28 cellular contexts compared by ENCODE assay signal in the genomic region with DNA sequence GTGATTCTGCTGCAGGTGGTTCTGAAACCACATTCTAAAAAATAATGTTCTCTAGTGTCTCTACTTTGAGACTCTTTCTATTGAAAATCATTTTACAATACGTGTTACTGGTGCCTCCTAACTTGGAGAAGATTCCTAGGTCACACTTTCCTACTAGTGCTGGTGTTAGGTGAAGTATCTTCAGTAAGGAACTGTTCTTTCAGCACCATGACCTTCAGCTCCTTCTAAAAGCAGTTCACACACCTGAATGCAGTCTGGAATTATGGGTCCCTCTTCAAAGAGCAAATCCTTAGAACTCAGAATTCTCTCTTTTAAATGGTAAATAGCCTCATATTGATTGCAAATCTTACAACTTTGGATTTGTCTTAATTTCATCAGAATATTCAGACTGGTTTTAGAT. TPM values are rescaled to one million over a fixed set of nuclear protein-coding genes. Genes with fewer than 3 reads are reported as not detected.
DNase-seq lines count a peak whose midpoint lies in the region; ATAC-seq, FAIRE-seq and TF ChIP-seq lines count a peak whose summit lies in the region.
"Had no signal": no experiment of that assay in that cellular context is flagged by ENCODE, and none has a peak within 500 bp of the region (broad histone marks: within the 10 kb centered on the region; RNA-seq: fewer than 3 reads in every experiment).

No MANE protein-coding gene starts in this region.

- no peaks in the 10 kb centered on the region for H3K9me3 ChIP-seq in H1 (ENCODE audit: insufficient read depth in 2 of 2, low read depth in 1 of 2, low read length in 1 of 2)
- H3K9me3 ChIP-seq: pancreas, tibial artery had no signal

- TF ChIP-seq CTCF in GM23338 (conservative IDR thresholded peaks at IDR 0.05; ENCODE audit: low read depth in 2 of 2) (no peak), H1 (IDR thresholded peaks at IDR 0.05; ENCODE audit: control extremely low read depth in 1 of 3, insufficient read depth in 1 of 3, low read depth in 1 of 3, low read length in 3 of 3) (no peak)

- no peak overlapping the region for H3K14ac ChIP-seq in H1 (ENCODE audit: insufficient read length)

- DNase-seq in GM23338 (ENCODE audit: low spot score): peak; percentile 68
- DNase-seq in RKO (ENCODE audit: low spot score): peak; percentile 6
- no peak for DNase-seq in H1 (ENCODE audit: low read depth in 1 of 2, low spot score in 2 of 2)
- peak; percentile 59 for DNase-seq in mesendoderm
- DNase-seq in KBM-7: no peak
- DNase-seq in HuH-7 (ENCODE audit: low spot score): no peak
- no peak for DNase-seq in GM19238 (ENCODE audit: insufficient read length, low spot score)
- DNase-seq: activated CD8-positive, alpha-beta memory T cell treated with anti-CD3 and anti-CD28 coated beads for 24 hours; activated gamma-delta T cell; activated naive CD8-positive, alpha-beta T cell treated with anti-CD3 and anti-CD28 coated beads, Interleukin-2, amount 10 ng/mL, durations not matched to agents 7 days and 5 days; activated T-cell treated with anti-CD3 and anti-CD28 coated beads, Interleukin-2, amount 50 U/mL, for 1 hour; C1 segment of cervical spinal cord; cerebellar nuclear complex; DND-41; dorsolateral prefrontal cortex; H7; head of caudate nucleus; left cardiac atrium; NCI-H1436; NCI-H2081 treated with DMSO at 0.1 percent for 48 hours; NCI-H748 treated with DMSO at 0.1 percent for 48 hours; pancreas; stimulated activated CD4-positive, alpha-beta T cell treated with anti-CD3 and anti-CD28 coated beads, Interleukin-1b, Interleukin-23, amount 100 ng/mL, for 48 hours; tibial artery had no signal

- peak; percentile 88 for ATAC-seq in GM23338
- ATAC-seq: K562, left cardiac atrium, pancreas had no signal

- H2BK5ac ChIP-seq in H1 (ENCODE audit: low read depth, low read length) (no peak overlapping the region), mesendoderm (ENCODE audit: low read length) (no peak overlapping the region)

- no peaks in the 10 kb centered on the region for H3K36me3 Mint-ChIP-seq in GM23338 (ENCODE audit: low read depth)
- H3K36me3 Mint-ChIP-seq: activated naive CD8-positive, alpha-beta T cell treated with anti-CD3 and anti-CD28 coated beads, Interleukin-2, amount 10 ng/mL, durations not matched to agents 7 days and 5 days had no signal

- H2BK120ac ChIP-seq in H1 (replicated peaks; ENCODE audit: low read depth, low read length): no peak overlapping the region
- no peak overlapping the region for H2BK120ac ChIP-seq in mesendoderm (ENCODE audit: low read depth, low read length)

- H2AFZ ChIP-seq in GM23338: no peak overlapping the region
- H2AFZ ChIP-seq in H1 (ENCODE audit: low read length): no peak overlapping the region

- H2AK5ac ChIP-seq in H1 (ENCODE audit: low read depth, low read length): no peak overlapping the region
- H2AK5ac ChIP-seq in mesendoderm (ENCODE audit: low read length): no peak overlapping the region

- peaks cover 33% of the 10 kb centered on the region for H3K4me1 Mint-ChIP-seq in GM23338
- H3K4me1 Mint-ChIP-seq: activated naive CD8-positive, alpha-beta T cell treated with anti-CD3 and anti-CD28 coated beads, Interleukin-2, amount 10 ng/mL, durations not matched to agents 7 days and 5 days had no signal

- H3K4me3 Mint-ChIP-seq in GM23338: no peak overlapping the region
- H3K4me3 Mint-ChIP-seq: activated naive CD8-positive, alpha-beta T cell treated with anti-CD3 and anti-CD28 coated beads, Interleukin-2, amount 10 ng/mL, durations not matched to agents 7 days and 5 days had no signal

- H3K9ac ChIP-seq in H1 (replicated peaks in 1 of 4; ENCODE audit: extremely low read depth in 1 of 4, low read depth in 3 of 4, low read length in 3 of 4): no peak overlapping the region
- no peak overlapping the region for H3K9ac ChIP-seq in mesendoderm (ENCODE audit: low read length)

- no peaks in the 10 kb centered on the region for H3K79me2 ChIP-seq in GM23338 (replicated peaks; ENCODE audit: insufficient read depth)
- no peaks in the 10 kb centered on the region for H3K79me2 ChIP-seq in H1 (ENCODE audit: control insufficient read depth in 1 of 2, insufficient read depth in 2 of 2, low read length in 2 of 2)
- H3K79me2 ChIP-seq in mesendoderm (ENCODE audit: control insufficient read depth, insufficient read depth, low read length): no peaks in the 10 kb centered on the region

- H4K5ac ChIP-seq in H1 (ENCODE audit: insufficient read length, low read depth, low read length) (no peak overlapping the region), mesendoderm (ENCODE audit: low read length) (no peak overlapping the region)

- H3F3A ChIP-seq in GM23338 (replicated peaks; ENCODE audit: low read depth): no peaks in the 10 kb centered on the region

- no peak overlapping the region for H3K27ac Mint-ChIP-seq in GM23338
- H3K27ac Mint-ChIP-seq: activated naive CD8-positive, alpha-beta T cell treated with anti-CD3 and anti-CD28 coated beads, Interleukin-2, amount 10 ng/mL, durations not matched to agents 7 days and 5 days had no signal

- no peak overlapping the region for H2BK20ac ChIP-seq in H1 (ENCODE audit: low read length)

- no peak for TF ChIP-seq RAD21 in H1 (IDR thresholded peaks at IDR 0.05 in 1 of 2, conservative IDR thresholded peaks at IDR 0.05 in 1 of 2; ENCODE audit: low read depth in 2 of 2, low read length in 2 of 2)

- FAIRE-seq in H1 (lab: Jason Lieb, UNC): peak; percentile 99
- FAIRE-seq: GM12891, K562, pancreas had no signal

- H2BK12ac ChIP-seq in H1 (ENCODE audit: low read depth, low read length): no peak overlapping the region

- H3K36me3 ChIP-seq in GM23338 (ENCODE audit: insufficient read depth) (no peaks in the 10 kb centered on the region), H1 (ENCODE audit: control insufficient read depth in 2 of 4, insufficient read depth in 4 of 4, low read length in 3 of 4) (no peaks in the 10 kb centered on the region), mesendoderm (ENCODE audit: control insufficient read depth, insufficient read depth, low read length) (no peaks in the 10 kb centered on the region)
- H3K36me3 ChIP-seq: pancreas, tibial artery had no signal

- no peaks in the 10 kb centered on the region for H3K9me3 Mint-ChIP-seq in GM23338
- H3K9me3 Mint-ChIP-seq: activated naive CD8-positive, alpha-beta T cell treated with anti-CD3 and anti-CD28 coated beads, Interleukin-2, amount 10 ng/mL, durations not matched to agents 7 days and 5 days had no signal

- CTCF ChIA-PET in H1 (lab: Charles Lee; ENCODE audit: partially characterized antibody): interaction anchor here (1.0 to 2.2 kb wide), 4 partner anchors 8 to 125 kb away, joined by 3 to 8 read pairs (median 4); a partner anchor contains a TSS

- peaks cover 24% of the 10 kb centered on the region for H3K4me1 ChIP-seq in GM23338 (ENCODE audit: insufficient read depth)
- H3K4me1 ChIP-seq in H1 (replicated peaks in 1 of 4; ENCODE audit: control insufficient read depth in 3 of 4, insufficient read depth in 4 of 4, low read length in 3 of 4): peaks cover 0 to 7% (median 4%) of the 10 kb centered on the region in 4 experiments; a peak in 4 of 7 replicates
- peaks cover 2% of the 10 kb centered on the region for H3K4me1 ChIP-seq in mesendoderm (ENCODE audit: control insufficient read depth, low read depth, low read length)
- H3K4me1 ChIP-seq: pancreas, tibial artery had no signal

- no peaks in the 10 kb centered on the region for H3K27me3 Mint-ChIP-seq in GM23338 (ENCODE audit: insufficient read depth, low read depth, poor library complexity)

- H4K8ac ChIP-seq in H1 (ENCODE audit: extremely low read depth, insufficient read depth, low read length): no peak overlapping the region
- H4K8ac ChIP-seq in mesendoderm (ENCODE audit: low read depth, low read length): no peak overlapping the region

- no peak overlapping the region for H2BK15ac ChIP-seq in H1 (ENCODE audit: low read length)
- no peak overlapping the region for H2BK15ac ChIP-seq in mesendoderm (replicated peaks; ENCODE audit: low read depth)

- H4K91ac ChIP-seq in H1 (replicated peaks; ENCODE audit: insufficient read length, low read length): no peak overlapping the region

- POLR2A ChIA-PET in H1 (lab: Charles Lee; ENCODE audit: partially characterized antibody): interaction anchor here (1.2 kb wide), 1 partner anchor 92 kb away, joined by 4 read pairs; no protein-coding TSS in a partner anchor

- H3K4me3 ChIP-seq in GM23338 (no peak overlapping the region), H1 (ENCODE audit: extremely low read depth in 1 of 4, insufficient read depth in 2 of 4, low read depth in 3 of 4, low read length in 4 of 4) (no peak overlapping the region), mesendoderm (ENCODE audit: low read length) (no peak overlapping the region)
- H3K4me3 ChIP-seq: dorsolateral prefrontal cortex, K562, pancreas, SK-N-MC, smooth muscle cell, tibial artery had no signal

- H3K27me3 ChIP-seq in GM23338 (ENCODE audit: insufficient read depth) (no peaks in the 10 kb centered on the region), H1 (replicated peaks in 1 of 4; ENCODE audit: control insufficient read depth in 3 of 4, extremely low read depth in 1 of 4, insufficient read depth in 3 of 4, low read length in 3 of 4) (no peaks in the 10 kb centered on the region), mesendoderm (ENCODE audit: insufficient read depth, low read length, poor library complexity) (no peaks in the 10 kb centered on the region)
- H3K27me3 ChIP-seq: pancreas, tibial artery had no signal

- H4K20me1 ChIP-seq in GM23338 (replicated peaks; ENCODE audit: insufficient read depth): no peaks in the 10 kb centered on the region
- no peaks in the 10 kb centered on the region for H4K20me1 ChIP-seq in H1 (replicated peaks in 1 of 2; ENCODE audit: control insufficient read depth in 1 of 2, insufficient read depth in 2 of 2, low read length in 2 of 2)

- no peak overlapping the region for H3K23ac ChIP-seq in H1 (ENCODE audit: insufficient read length)
- no peak overlapping the region for H3K23ac ChIP-seq in mesendoderm (ENCODE audit: low read length)

- H3K9me2 ChIP-seq in GM23338 (ENCODE audit: insufficient read depth): no peaks in the 10 kb centered on the region

- no peak for TF ChIP-seq POLR2A in H1 (IDR thresholded peaks at IDR 0.05; ENCODE audit: control extremely low read depth in 1 of 2, low read depth in 2 of 2, low read length in 2 of 2)

- no peak overlapping the region for H3K4ac ChIP-seq in H1 (replicated peaks; ENCODE audit: insufficient read length, low read depth, low read length)
- H3K4ac ChIP-seq in mesendoderm (ENCODE audit: low read depth, low read length): no peak overlapping the region

- no peak overlapping the region for H3K56ac ChIP-seq in H1 (replicated peaks; ENCODE audit: insufficient read length, low read depth, low read length)
- H3K56ac ChIP-seq in mesendoderm (ENCODE audit: low read length): no peak overlapping the region

- H3K23me2 ChIP-seq in H1 (ENCODE audit: low read depth, low read length): no peaks in the 10 kb centered on the region

- no peak overlapping the region for H3K18ac ChIP-seq in H1 (ENCODE audit: extremely low read depth, low read length)
- H3K18ac ChIP-seq in mesendoderm (ENCODE audit: low read length): no peak overlapping the region

- no peak overlapping the region for H3K4me2 ChIP-seq in GM23338
- no peak overlapping the region for H3K4me2 ChIP-seq in H1 (ENCODE audit: insufficient read depth in 1 of 2, low read depth in 2 of 2, low read length in 2 of 2)
- H3K4me2 ChIP-seq in mesendoderm (ENCODE audit: low read length): no peak overlapping the region
- H3K4me2 ChIP-seq: smooth muscle cell had no signal

- no peak for TF ChIP-seq EP300 in H1 (IDR thresholded peaks at IDR 0.05; ENCODE audit: borderline replicate concordance in 1 of 2, low read depth in 2 of 2, low read length in 2 of 2)

- H3K27ac ChIP-seq in GM23338 (ENCODE audit: low read depth) (no peak overlapping the region), H1 (ENCODE audit: low read depth, low read length) (no peak overlapping the region), mesendoderm (ENCODE audit: low read depth, low read length) (no peak overlapping the region)
- H3K27ac ChIP-seq: dorsolateral prefrontal cortex, pancreas, SK-N-MC, tibial artery had no signal

- in situ Hi-C loops in KBM-7 (cut with MboI; ENCODE audit: low pct_unique_long_range_greater_than_20kb, low sequenced_read_pairs): no loop called here

- no peaks in the 10 kb centered on the region for H3K79me1 ChIP-seq in H1 (ENCODE audit: low read depth, low read length)
- H3K79me1 ChIP-seq in mesendoderm (ENCODE audit: low read length): no peaks in the 10 kb centered on the region

- 68% methylated on average over 1 of the region's 1 CpG; no CpG with 5 or more reads in 1 of the 2 experiments for WGBS in H1 (ENCODE audit: extremely low coverage in 1 of 2, insufficient coverage in 1 of 2, insufficient read length in 1 of 2, insufficient replicate concordance in 2 of 2, low coverage in 1 of 2, low lambda C conversion rate in 2 of 2, missing lambda C conversion rate in 1 of 2), 2 experiments
- WGBS in mesendoderm (ENCODE audit: extremely low coverage, insufficient coverage, low lambda C conversion rate): no CpG with 5 or more reads among the region's 1 CpG

RNA-seq across cellular contexts. Expression of a gene that starts 10.6 kb away (rescaled TPM):
- total RNA-seq in GM23338 (2014; rRNA removed; shearing (Covaris generic)): 440 and 455 TPM in 2 replicates
- polyA plus RNA-seq in GM23338 (2016; fragmentation: Nextera tagmentation; extraction: Ambion mirVana): 97.6 and 102 TPM in 2 replicates
- 385 and 387 TPM in 2 replicates for total RNA-seq in H1 (2021; fragmentation: NEBNext Ultra II Directional; extraction: Animal tissue kit (Norgen Biotek cat#: 25700))
- 268 and 379 TPM in 2 replicates for polyA plus RNA-seq in H1 (2011; rRNA removed)
- polyA plus RNA-seq in H1 (2011; cell fraction: cytosol; rRNA removed): 317 TPM
- 677 TPM for polyA plus RNA-seq in H1 (2011; cell fraction: nucleus; rRNA removed)
- polyA plus RNA-seq in H1 (2012, experiment 1 of 2): 326 to 382 TPM (median 347 TPM) in 4 replicates
- polyA plus RNA-seq in H1 (2012, experiment 2 of 2): 81.6 TPM
- 177 TPM for polyA plus RNA-seq in H1 (2013, experiment 1 of 2)
- polyA plus RNA-seq in H1 (2013, experiment 2 of 2): 173 TPM
- 603 and 732 TPM in 2 replicates for polyA minus RNA-seq in H1 (2011; rRNA and poly(A)+ RNA removed)
- polyA minus RNA-seq in H1 (2011; cell fraction: cytosol; rRNA and poly(A)+ RNA removed): 438 TPM
- polyA minus RNA-seq in H1 (2011; cell fraction: nucleus; rRNA and poly(A)+ RNA removed): 284 TPM
- 55.9 TPM for polyA plus RNA-seq in mesendoderm (2013, experiment 1 of 2)
- 57.0 TPM for polyA plus RNA-seq in mesendoderm (2013, experiment 2 of 2)
- total RNA-seq: activated naive CD8-positive, alpha-beta T cell treated with anti-CD3 and anti-CD28 coated beads, Interleukin-2, amount 10 ng/mL, durations not matched to agents 7 days and 5 days had no signal

Comparison
In these comparisons a context has a peak if more than half of its experiments do, and no peak if none do; other contexts are left out.
1. DNase-seq: peak in GM23338 (single experiment), RKO (single experiment) and mesendoderm (single experiment); none in H1 (0 of 2), KBM-7 (single experiment), HuH-7 (single experiment) and GM19238 (single experiment).